ENCODE assay signal across 16 cellular contexts in the genomic region with DNA sequence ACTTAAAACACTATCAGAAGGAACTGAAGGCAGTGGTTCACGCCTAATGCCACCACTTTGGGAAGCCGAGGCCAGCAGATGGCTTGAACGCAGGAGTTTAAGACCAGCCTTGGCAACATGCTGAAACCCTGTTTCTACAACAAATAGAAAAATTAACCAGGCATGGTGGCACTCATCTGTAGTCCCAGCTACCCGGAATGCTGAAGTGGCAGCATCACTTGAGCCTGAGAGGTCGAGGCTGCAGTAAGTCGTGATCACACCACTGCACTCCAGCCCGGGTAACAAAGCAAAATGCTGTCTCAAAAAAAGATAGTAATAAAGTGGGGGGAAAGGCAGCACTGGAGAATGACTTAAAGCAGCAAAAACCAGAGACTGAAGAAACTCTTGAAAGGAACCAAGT. TPM values are rescaled to one million over a fixed set of nuclear protein-coding genes. Genes with fewer than 3 reads are reported as not detected.
DNase-seq lines count a peak whose midpoint lies in the region; ATAC-seq and TF ChIP-seq lines count a peak whose summit lies in the region.
"Had no signal": no experiment of that assay in that cellular context is flagged by ENCODE, and none has a peak within 500 bp of the region (broad histone marks: within the 10 kb centered on the region; RNA-seq: fewer than 3 reads in every experiment).

No MANE protein-coding gene starts in this region.

- no peaks in the 10 kb centered on the region for H3K27me3 ChIP-seq in osteoblast (ENCODE audit: insufficient read depth, low read length)
- H3K27me3 ChIP-seq: esophagus squamous epithelium, hepatocyte had no signal

- H3K4me1 ChIP-seq in osteoblast (ENCODE audit: insufficient read depth, low read length), result peaks cover 28% of the 10 kb centered on the region

- no peak for DNase-seq in T-helper 2 cell treated with Interferon-gamma antibody and Interleukin-4, amounts not matched to agents 5 μg/mL and 100 μg/mL, for 36 hours (ENCODE audit: low spot score)
- no peak for DNase-seq in T-helper 2 cell
- no peak for DNase-seq in central memory CD8-positive, alpha-beta T cell (ENCODE audit: low spot score in 2 of 2)
- no peak for DNase-seq in osteoblast (ENCODE audit: insufficient read length, low spot score, missing footprints)
- no peak for DNase-seq in NCI-H1930 (lab: John Stamatoyannopoulos, UW)
- DNase-seq in DMS153 (lab: John Stamatoyannopoulos, UW), result no peak
- DNase-seq in GM20000 (ENCODE audit: low spot score), result no peak
- DNase-seq: 8988T, COR-L47, esophagus squamous epithelium, HCEC 1CT, NCI-H1436 treated with DMSO at 0.1 percent for 48 hours, NCI-H510A treated with DMSO at 0.1 percent for 48 hours had no signal

- H3K79me2 ChIP-seq in osteoblast (ENCODE audit: insufficient read depth, low read length), result peaks cover 83% of the 10 kb centered on the region

- H4K20me1 ChIP-seq in osteoblast (ENCODE audit: insufficient read depth, low read length), result peaks cover 56% of the 10 kb centered on the region

- H3K36me3 ChIP-seq in KOPT-K1 (ENCODE audit: insufficient read depth, low read length), result peaks cover 85% of the 10 kb centered on the region
- peaks cover 43% of the 10 kb centered on the region for H3K36me3 ChIP-seq in osteoblast (ENCODE audit: insufficient read depth, low read length)

- peaks cover 27% of the 10 kb centered on the region for H3K4me1 Mint-ChIP-seq in T-helper 2 cell treated with Interferon-gamma antibody and Interleukin-4, amounts not matched to agents 5 μg/mL and 100 μg/mL, for 36 hours (ENCODE audit: low read depth)
- H3K4me1 Mint-ChIP-seq in central memory CD8-positive, alpha-beta T cell, result peaks cover 34% of the 10 kb centered on the region

- peaks cover 72% of the 10 kb centered on the region for H3K36me3 Mint-ChIP-seq in T-helper 2 cell treated with Interferon-gamma antibody and Interleukin-4, amounts not matched to agents 5 μg/mL and 100 μg/mL, for 36 hours (ENCODE audit: low read depth)
- peaks cover 36% of the 10 kb centered on the region for H3K36me3 Mint-ChIP-seq in central memory CD8-positive, alpha-beta T cell (ENCODE audit: insufficient read depth)

- no peak overlapping the region for H2AFZ ChIP-seq in osteoblast (ENCODE audit: low read length)
- H2AFZ ChIP-seq: hepatocyte had no signal

- TF ChIP-seq CTCF in osteoblast (IDR thresholded peaks at IDR 0.05; ENCODE audit: extremely low read depth, low read depth, low read length) (no peak), GM20000 (IDR thresholded peaks at IDR 0.05; ENCODE audit: extremely low read depth, missing control alignments) (no peak)

- no peaks in the 10 kb centered on the region for H3K27me3 Mint-ChIP-seq in T-helper 2 cell treated with Interferon-gamma antibody and Interleukin-4, amounts not matched to agents 5 μg/mL and 100 μg/mL, for 36 hours (ENCODE audit: low read depth)
- H3K27me3 Mint-ChIP-seq in central memory CD8-positive, alpha-beta T cell, result no peaks in the 10 kb centered on the region

- no peaks in the 10 kb centered on the region for H3K9me3 Mint-ChIP-seq in T-helper 2 cell treated with Interferon-gamma antibody and Interleukin-4, amounts not matched to agents 5 μg/mL and 100 μg/mL, for 36 hours
- H3K9me3 Mint-ChIP-seq in central memory CD8-positive, alpha-beta T cell, result no peaks in the 10 kb centered on the region

- H3K9me3 ChIP-seq in KOPT-K1 (ENCODE audit: insufficient read depth, low read length, poor library complexity, severe bottlenecking) (no peaks in the 10 kb centered on the region), osteoblast (ENCODE audit: low read depth, low read length) (no peaks in the 10 kb centered on the region)
- H3K9me3 ChIP-seq: esophagus squamous epithelium had no signal

- no peak overlapping the region for H3K4me3 Mint-ChIP-seq in T-helper 2 cell treated with Interferon-gamma antibody and Interleukin-4, amounts not matched to agents 5 μg/mL and 100 μg/mL, for 36 hours
- H3K4me3 Mint-ChIP-seq in central memory CD8-positive, alpha-beta T cell, result no peak overlapping the region

- H3K4me3 ChIP-seq in osteoblast (ENCODE audit: insufficient read depth, low read length), result no peak overlapping the region
- H3K4me3 ChIP-seq: esophagus squamous epithelium, hepatocyte had no signal

- peak overlapping the region; percentile 88 for H3K27ac Mint-ChIP-seq in T-helper 2 cell treated with Interferon-gamma antibody and Interleukin-4, amounts not matched to agents 5 μg/mL and 100 μg/mL, for 36 hours
- H3K27ac Mint-ChIP-seq in central memory CD8-positive, alpha-beta T cell (ENCODE audit: low read depth), result peak overlapping the region; percentile 84

- H3K27ac ChIP-seq in KOPT-K1 (ENCODE audit: low read depth, low read length, poor library complexity, severe bottlenecking), result peak overlapping the region; percentile 65
- peak overlapping the region; percentile 75 for H3K27ac ChIP-seq in osteoblast (ENCODE audit: low read depth, low read length)
- H3K27ac ChIP-seq: hepatocyte, KMS-11 had no signal

- no peak overlapping the region for H3K4me2 ChIP-seq in osteoblast (ENCODE audit: insufficient read depth, low read length)
- H3K4me2 ChIP-seq: hepatocyte, KMS-11 had no signal

- no peak for ATAC-seq in central memory CD8-positive, alpha-beta T cell (replicated peaks; ENCODE audit: extremely low read depth, poor library complexity, severe bottlenecking)

RNA-seq across cellular contexts. Expression of gene GDI2, which starts 38.2 kb away (rescaled TPM):
- total RNA-seq in osteoblast, result 684 and 730 TPM in 2 replicates
